Comparison of ENCODE assay signal across 17 cellular contexts in genomic region chr1:101199637-101199982, GRCh38.
"Had no signal": no experiment of that assay in that cellular context is flagged by ENCODE, and none has a peak within 500 bp of the region (broad histone marks: within the 10 kb centered on the region; RNA-seq: fewer than 3 reads in every experiment).

No MANE protein-coding gene starts in this region.

- H3K27ac ChIP-seq: adrenal gland, colonic mucosa, gastrocnemius medialis, heart right ventricle, psoas muscle, right lobe of liver, spleen, suprapubic skin had no signal

- H3K4me3 Mint-ChIP-seq: nephron progenitor cell, type B pancreatic cell, WTC11 had no signal

- H3K4me1 Mint-ChIP-seq: nephron progenitor cell had no signal

- ATAC-seq: gastrocnemius medialis, psoas muscle, right lobe of liver, WTC11 had no signal

- H3K36me3 ChIP-seq: adrenal gland, colonic mucosa, gastrocnemius medialis, heart right ventricle, right lobe of liver, spleen, suprapubic skin had no signal

- DNase-seq: activated gamma-delta T cell; adrenal gland; caudate nucleus; colonic mucosa; effector CD4-positive, alpha-beta T cell; gastrocnemius medialis; heart right ventricle; left ventricle myocardium superior; mesenchymal stem cell; nephron progenitor cell; psoas muscle; right lobe of liver; spleen; stimulated activated naive CD4-positive, alpha-beta T cell had no signal

- H3K9me3 ChIP-seq: adrenal gland, colonic mucosa, gastrocnemius medialis, heart right ventricle, psoas muscle, right lobe of liver, spleen, suprapubic skin had no signal

- H3K4me3 ChIP-seq: adrenal gland, colonic mucosa, gastrocnemius medialis, heart right ventricle, psoas muscle, right lobe of liver, spleen, suprapubic skin had no signal

- H3K27me3 Mint-ChIP-seq: type B pancreatic cell had no signal

- H3K36me3 Mint-ChIP-seq: type B pancreatic cell, WTC11 had no signal

- H3K9me3 Mint-ChIP-seq: nephron progenitor cell, type B pancreatic cell, WTC11 had no signal

- H3K27me3 ChIP-seq: adrenal gland, colonic mucosa, gastrocnemius medialis, heart right ventricle, right lobe of liver, spleen, suprapubic skin had no signal

- H3K27ac Mint-ChIP-seq: nephron progenitor cell, type B pancreatic cell had no signal

- H3K4me1 ChIP-seq: adrenal gland, colonic mucosa, gastrocnemius medialis, psoas muscle, spleen, suprapubic skin had no signal
